Comparison of ENCODE assay signal across 14 cellular contexts in the genomic region with DNA sequence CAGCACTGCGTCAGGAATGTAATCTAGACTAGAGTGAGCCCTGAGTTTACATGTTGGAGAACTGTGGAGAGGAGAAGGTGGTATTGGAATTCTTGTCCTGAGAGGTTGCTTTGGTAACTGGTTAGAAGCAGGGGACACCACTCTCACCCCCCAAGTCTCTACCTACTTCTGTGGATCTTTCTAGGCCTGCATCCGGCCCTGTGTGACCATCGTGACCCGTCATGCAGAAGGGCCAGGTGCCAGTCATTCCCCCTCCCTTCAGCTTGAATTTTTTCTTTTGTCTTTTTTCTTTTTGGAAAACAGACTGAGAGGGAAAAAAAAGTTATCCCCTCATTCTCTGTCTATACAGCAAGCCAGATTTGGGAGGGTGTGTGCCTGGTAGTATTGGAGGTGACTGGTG. TPM values are rescaled to one million over a fixed set of nuclear protein-coding genes. Genes with fewer than 3 reads are reported as not detected.
A peak's percentile ranks its signal among the peaks of the same experiment; 100 is the strongest.
DNase-seq lines count a peak whose midpoint lies in the region; ATAC-seq, FAIRE-seq and TF ChIP-seq lines count a peak whose summit lies in the region.
"Had no signal": no experiment of that assay in that cellular context is flagged by ENCODE, and none has a peak within 500 bp of the region (broad histone marks: within the 10 kb centered on the region; RNA-seq: fewer than 3 reads in every experiment).

No MANE protein-coding gene starts in this region.

- H3K27me3 Mint-ChIP-seq in nephron progenitor cell (ENCODE audit: low read depth, poor library complexity) = peaks cover 100% of the 10 kb centered on the region

- H3K4me3 ChIP-seq in ACC112 (ENCODE audit: low read depth, low read length) = peak overlapping the region; percentile 85
- H3K4me3 ChIP-seq in esophagus (ENCODE audit: low read depth in 1 of 2, low read length in 2 of 2) = peak overlapping the region; percentile 7 to 65
- H3K4me3 ChIP-seq in pancreas = no peak overlapping the region
- H3K4me3 ChIP-seq: cardiac muscle cell had no signal

- no peak overlapping the region for H3K27ac Mint-ChIP-seq in nephron progenitor cell

- H3K4me1 ChIP-seq in ACC112 (ENCODE audit: control insufficient read depth, insufficient read depth, low read length, unreplicated experiment) = peaks cover 39% of the 10 kb centered on the region
- peaks cover 5 to 32% of the 10 kb centered on the region in 2 donors for H3K4me1 ChIP-seq in esophagus (ENCODE audit: control insufficient read depth in 2 of 2, insufficient read depth in 2 of 2, low read length in 1 of 2)
- peaks cover 9 to 27% (median 13%) of the 10 kb centered on the region in 3 donors for H3K4me1 ChIP-seq in pancreas

- H3K9me3 ChIP-seq in esophagus (ENCODE audit: control insufficient read depth in 2 of 2, insufficient read depth in 1 of 2, low read depth in 1 of 2, low read length in 1 of 2) (no peaks in the 10 kb centered on the region), pancreas (no peaks in the 10 kb centered on the region)
- H3K9me3 ChIP-seq: BE2C had no signal

- H3K27me3 ChIP-seq in ACC112 (ENCODE audit: insufficient read depth, low read length) (no peaks in the 10 kb centered on the region), esophagus (ENCODE audit: control insufficient read depth in 1 of 2, insufficient read depth in 2 of 2, low read length in 2 of 2) (no peaks in the 10 kb centered on the region), pancreas (no peaks in the 10 kb centered on the region)
- H3K27me3 ChIP-seq: BE2C had no signal

- CTCF ChIA-PET in RWPE1 (lab: Yijun Ruan, JAX) = interaction anchor here (0.7 to 2.1 kb wide), 3 partner anchors 11 to 34 kb away, joined by 4 to 10 read pairs (median 5); no protein-coding TSS in a partner anchor
- CTCF ChIA-PET in HEK293T (lab: Yijun Ruan, JAX) = no interaction called here

- H2AFZ ChIP-seq in ACC112 (ENCODE audit: low read length, unreplicated experiment) = no peak overlapping the region

- H3K9me3 Mint-ChIP-seq in nephron progenitor cell = no peaks in the 10 kb centered on the region
- H3K9me3 Mint-ChIP-seq: activated T-cell treated with anti-CD3 and anti-CD28 coated beads, Interleukin-2, amount 50 U/mL, for 4 hours had no signal

- no peak for ATAC-seq in pancreas
- ATAC-seq: activated T-cell treated with anti-CD3 and anti-CD28 coated beads, Interleukin-2, amount 50 U/mL, for 4 hours had no signal

- no peak for FAIRE-seq in pancreas (lab: Jason Lieb, UNC)

- H3K4me1 Mint-ChIP-seq in nephron progenitor cell = peaks cover 44% of the 10 kb centered on the region

- intact Hi-C loops in pancreas (cut with DNase I) = no loop called here

- H3K36me3 ChIP-seq in ACC112 (ENCODE audit: insufficient read depth, low read length) (0 out of 2 replicates have a peak, but pooled peaks cover 5% of the 10 kb centered on the region), esophagus (ENCODE audit: control insufficient read depth in 2 of 2, insufficient read depth in 2 of 2, low read length in 1 of 2) (no peaks in the 10 kb centered on the region), pancreas (no peaks in the 10 kb centered on the region)
- H3K36me3 ChIP-seq: cardiac muscle cell had no signal

- H3K27ac ChIP-seq in ACC112 (ENCODE audit: low read depth, low read length) (peak overlapping the region; percentile 47), RWPE1 (peak overlapping the region; percentile 69), esophagus (ENCODE audit: low read depth in 2 of 2, low read length in 1 of 2) (peak overlapping the region; percentile 56 to 89), pancreas (peak overlapping the region; percentile 4 to 83 (median 54))
- H3K27ac ChIP-seq: cardiac muscle cell had no signal

- H3K36me3 Mint-ChIP-seq in nephron progenitor cell (ENCODE audit: low read depth) = no peaks in the 10 kb centered on the region

- POLR2A ChIA-PET in RWPE1 (lab: Yijun Ruan, JAX; ENCODE audit: low non-redundant PET) (no interaction called here), HEK293T (lab: Yijun Ruan, JAX) (no interaction called here)

- DNase-seq in RWPE1 (ENCODE audit: low spot score) (no peak), pancreas (no peak), NCI-H1930 (lab: John Stamatoyannopoulos, UW) (no peak), ecto neural progenitor cell (ENCODE audit: low spot score) (no peak), HEK293T (ENCODE audit: extremely low spot score) (no peak), nephron progenitor cell (no peak)
- DNase-seq: activated T-cell treated with anti-CD3 and anti-CD28 coated beads, Interleukin-2, amount 50 U/mL, for 4 hours; BE2C; GF-D8 had no signal

- TF ChIP-seq CTCF in RWPE1 (conservative IDR thresholded peaks at IDR 0.05; ENCODE audit: low read depth) (no peak), pancreas (IDR thresholded peaks at IDR 0.05) (no peak), nephron progenitor cell (IDR thresholded peaks at IDR 0.05) (no peak)

- peaks cover 77% of the 10 kb centered on the region for H3K79me2 ChIP-seq in ACC112 (ENCODE audit: control insufficient read depth, insufficient read depth, low read length, unreplicated experiment)

- 26 to 49% methylated on average over 4 of the region's 4 CpGs for WGBS in esophagus, 2 donors
- WGBS in pancreas, 2 donors = 58 to 65% methylated on average over 4 of the region's 4 CpGs

- no peak overlapping the region for H3K4me3 Mint-ChIP-seq in nephron progenitor cell
- H3K4me3 Mint-ChIP-seq: activated T-cell treated with anti-CD3 and anti-CD28 coated beads, Interleukin-2, amount 50 U/mL, for 4 hours had no signal

TF ChIP-seq in HEK293T, 16 proteins besides CTCF, POLR2A, EP300 and RAD21:
- no peak for TF ChIP-seq L3MBTL2 (conservative IDR thresholded peaks at IDR 0.05)
- no peak for TF ChIP-seq HDGF (IDR thresholded peaks at IDR 0.05; ENCODE audit: borderline replicate concordance)
- no peak for TF ChIP-seq CTBP1 (IDR thresholded peaks at IDR 0.05; ENCODE audit: borderline replicate concordance)
- no peak for TF ChIP-seq BHLHE40 (IDR thresholded peaks at IDR 0.05; ENCODE audit: borderline replicate concordance)
- no peak for TF ChIP-seq SP1 (IDR thresholded peaks at IDR 0.05)
- no peak for TF ChIP-seq LEF1 (IDR thresholded peaks at IDR 0.05; ENCODE audit: borderline replicate concordance)
- TF ChIP-seq FOXA1 (IDR thresholded peaks at IDR 0.05) = no peak
- TF ChIP-seq ZNF384 (IDR thresholded peaks at IDR 0.05) = no peak
- TF ChIP-seq FOXM1 (IDR thresholded peaks at IDR 0.05; ENCODE audit: borderline replicate concordance) = no peak
- no peak for TF ChIP-seq TARDBP (IDR thresholded peaks at IDR 0.05)
- TF ChIP-seq ARNT (IDR thresholded peaks at IDR 0.05) = no peak
- TF ChIP-seq ELF4 (IDR thresholded peaks at IDR 0.05) = no peak
- no peak for TF ChIP-seq FOXK2 (IDR thresholded peaks at IDR 0.05)
- TF ChIP-seq SUZ12 (IDR thresholded peaks at IDR 0.05) = no peak
- TF ChIP-seq, protein P1, sequence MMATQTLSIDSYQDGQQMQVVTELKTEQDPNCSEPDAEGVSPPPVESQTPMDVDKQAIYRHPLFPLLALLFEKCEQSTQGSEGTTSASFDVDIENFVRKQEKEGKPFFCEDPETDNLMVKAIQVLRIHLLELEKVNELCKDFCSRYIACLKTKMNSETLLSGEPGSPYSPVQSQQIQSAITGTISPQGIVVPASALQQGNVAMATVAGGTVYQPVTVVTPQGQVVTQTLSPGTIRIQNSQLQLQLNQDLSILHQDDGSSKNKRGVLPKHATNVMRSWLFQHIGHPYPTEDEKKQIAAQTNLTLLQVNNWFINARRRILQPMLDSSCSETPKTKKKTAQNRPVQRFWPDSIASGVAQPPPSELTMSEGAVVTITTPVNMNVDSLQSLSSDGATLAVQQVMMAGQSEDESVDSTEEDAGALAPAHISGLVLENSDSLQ (IDR thresholded peaks at IDR 0.05) = no peak
- TF ChIP-seq NFRKB (IDR thresholded peaks at IDR 0.05) = no peak

RNA-seq across cellular contexts. Expression of a gene that starts 31.8 kb away (rescaled TPM):
- polyA plus RNA-seq in esophagus (10 to 100 TPM; 26.9 to 38.5 TPM), pancreas (10 to 100 TPM in 1 of 2 donors, 1 to 10 TPM in 1; 8.3 to 16.6 TPM)
- 10 to 100 TPM; 30.9 to 45.1 (median 36.0) TPM for total RNA-seq in pancreas
- total RNA-seq: cardiac muscle cell had no signal
- polyA plus RNA-seq: cardiac muscle cell had no signal

RNA-seq across cellular contexts. Expression of a gene that starts 57.7 kb away (rescaled TPM):
- polyA plus RNA-seq in esophagus (not detected), pancreas (under 1 TPM in 1 of 2 donors, not detected in 1; 0.16 TPM)
- under 1 TPM in 3 of 6 donors, not detected in 3; 0.12 to 0.23 (median 0.12) TPM for total RNA-seq in pancreas
- total RNA-seq: activated T-cell treated with anti-CD3 and anti-CD28 coated beads, Interleukin-2, amount 50 U/mL, for 4 hours; cardiac muscle cell; myocyte; RPMI7951 had no signal

Comparison
In these comparisons a context has a peak if more than half of its experiments do, and no peak if none do; other contexts are left out.
1. H3K4me3 ChIP-seq: peak in ACC112 (single experiment) and esophagus (2 of 2); none in pancreas (0 of 4).
2. Peak in every context shown above with its lines, with median percentiles within 50 percentile points of each other: H3K27ac ChIP-seq.